8 cellular contexts compared by ENCODE assay signal in the genomic region with DNA sequence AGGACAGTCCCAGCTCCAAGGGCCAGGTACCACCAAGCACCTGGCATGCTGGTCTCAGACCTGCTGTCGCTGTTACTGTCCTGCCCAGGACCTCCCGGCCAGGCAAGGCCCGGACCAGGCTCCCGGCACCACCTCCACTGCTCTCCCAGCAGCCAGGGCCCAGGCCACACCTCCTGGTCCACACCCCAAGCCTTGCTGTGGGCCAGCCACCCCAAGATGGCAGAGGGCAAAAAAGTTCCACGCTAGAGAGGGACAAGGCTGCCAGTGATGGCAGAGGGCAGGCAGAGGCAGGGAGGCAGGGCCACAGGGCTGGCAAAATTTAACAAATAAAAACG. TPM values are rescaled to one million over a fixed set of nuclear protein-coding genes. Genes with fewer than 3 reads are reported as not detected.
DNase-seq lines count a peak whose midpoint lies in the region; ATAC-seq, FAIRE-seq and TF ChIP-seq lines count a peak whose summit lies in the region.

No MANE protein-coding gene starts in this region.

- H3K4me3 ChIP-seq in CD4-positive, CD25-positive, alpha-beta regulatory T cell (ENCODE audit: low read depth, low read length) = no peak overlapping the region
- no peak overlapping the region for H3K4me3 ChIP-seq in OCI-LY7 (ENCODE audit: low read depth, low read length, poor library complexity, severe bottlenecking)
- no peak overlapping the region for H3K4me3 ChIP-seq in thyroid gland (replicated peaks in 1 of 3)

- intact Hi-C loops in OCI-LY7 (cut with micrococcal nuclease; ENCODE audit: unreplicated experiment) (no loop called here), thyroid gland (cut with DNase I) (loop anchor here (10.0 kb wide), 1 partner anchor 238 kb away; no protein-coding TSS in a partner anchor)

- H3K4me1 Mint-ChIP-seq in CD4-positive, CD25-positive, alpha-beta regulatory T cell = peaks cover 0 to 4% (median 0%) of the 10 kb centered on the region in 4 donors
- H3K4me1 Mint-ChIP-seq in endothelial cell (ENCODE audit: unreplicated experiment) = no peaks in the 10 kb centered on the region
- H3K4me1 Mint-ChIP-seq in progenitor cell of endocrine pancreas (ENCODE audit: low read depth) = no peaks in the 10 kb centered on the region

- CTCF ChIA-PET in OCI-LY7 (lab: Charles Lee; ENCODE audit: unreplicated experiment) = interaction anchor here (1.2 kb wide), 1 partner anchor 48 kb away, joined by 3 read pairs; no protein-coding TSS in a partner anchor

- peak overlapping the region in 1 of 3 donors; percentile 49 for H3K27ac Mint-ChIP-seq in CD4-positive, CD25-positive, alpha-beta regulatory T cell
- H3K27ac Mint-ChIP-seq in endothelial cell (ENCODE audit: unreplicated experiment) = peak overlapping the region; percentile 52
- H3K27ac Mint-ChIP-seq in progenitor cell of endocrine pancreas = peak overlapping the region; percentile 92

- H3K79me2 ChIP-seq in OCI-LY7 (ENCODE audit: insufficient read depth, low read depth, low read length) = no peaks in the 10 kb centered on the region

- peak overlapping the region; percentile 60 for H3K4me2 ChIP-seq in OCI-LY7 (ENCODE audit: low read length)

- FAIRE-seq in H54 (lab: Jason Lieb, UNC) = no peak

- BruUV-seq in OCI-LY7 (replicated peaks; lab: Mats Ljungman, UMichigan) = no TSS peak

- peaks cover 5% of the 10 kb centered on the region for H3K27me3 Mint-ChIP-seq in CD4-positive, CD25-positive, alpha-beta regulatory T cell
- peaks cover 6% of the 10 kb centered on the region for H3K27me3 Mint-ChIP-seq in endothelial cell (ENCODE audit: unreplicated experiment)
- H3K27me3 Mint-ChIP-seq in progenitor cell of endocrine pancreas = no peaks in the 10 kb centered on the region

- TF ChIP-seq CTCF in OCI-LY7 (conservative IDR thresholded peaks at IDR 0.05; ENCODE audit: low read length) (no peak), endothelial cell (IDR thresholded peaks at IDR 0.05; ENCODE audit: unreplicated experiment) (no peak), progenitor cell of endocrine pancreas (IDR thresholded peaks at IDR 0.05; ENCODE audit: unreplicated experiment) (no peak), thyroid gland (IDR thresholded peaks at IDR 0.05) (no peak)

- H3K9me3 Mint-ChIP-seq in CD4-positive, CD25-positive, alpha-beta regulatory T cell = no peaks in the 10 kb centered on the region
- no peaks in the 10 kb centered on the region for H3K9me3 Mint-ChIP-seq in endothelial cell (ENCODE audit: unreplicated experiment)
- no peaks in the 10 kb centered on the region for H3K9me3 Mint-ChIP-seq in progenitor cell of endocrine pancreas (ENCODE audit: low read depth)

- no peaks in the 10 kb centered on the region for H3K36me3 ChIP-seq in CD4-positive, CD25-positive, alpha-beta regulatory T cell (ENCODE audit: control insufficient read depth, insufficient read depth, low read length)
- H3K36me3 ChIP-seq in OCI-LY7 (ENCODE audit: insufficient read depth, low read length) = no peaks in the 10 kb centered on the region
- H3K36me3 ChIP-seq in thyroid gland = no peaks in the 10 kb centered on the region

- no peak overlapping the region for H2AFZ ChIP-seq in OCI-LY7 (ENCODE audit: low read length)

- no peaks in the 10 kb centered on the region for H3K27me3 ChIP-seq in CD4-positive, CD25-positive, alpha-beta regulatory T cell (ENCODE audit: control insufficient read depth, insufficient read depth, low read length)
- H3K27me3 ChIP-seq in thyroid gland = no peaks in the 10 kb centered on the region

- H3K27ac ChIP-seq in CD4-positive, CD25-positive, alpha-beta regulatory T cell (ENCODE audit: insufficient read depth, low read length, poor library complexity, severe bottlenecking) = peak overlapping the region; percentile 78
- H3K27ac ChIP-seq in OCI-LY7 (ENCODE audit: low read depth, low read length, poor library complexity, severe bottlenecking) (no peak overlapping the region), thyroid gland (no peak overlapping the region)

- H3K36me3 Mint-ChIP-seq in CD4-positive, CD25-positive, alpha-beta regulatory T cell = no peaks in the 10 kb centered on the region
- H3K36me3 Mint-ChIP-seq in endothelial cell (ENCODE audit: low read depth, unreplicated experiment) = peaks cover 6% of the 10 kb centered on the region
- H3K36me3 Mint-ChIP-seq in progenitor cell of endocrine pancreas (ENCODE audit: insufficient read depth) = no peaks in the 10 kb centered on the region

- POLR2A ChIA-PET in OCI-LY7 (lab: Charles Lee) = interaction anchor here (0.6 to 1.0 kb wide), 2 partner anchors 47 to 49 kb away, joined by 3 to 5 read pairs; no protein-coding TSS in a partner anchor

- no peaks in the 10 kb centered on the region for H3K9me3 ChIP-seq in CD4-positive, CD25-positive, alpha-beta regulatory T cell (ENCODE audit: control insufficient read depth in 2 of 2, low read length in 2 of 2)
- H3K9me3 ChIP-seq in OCI-LY7 (ENCODE audit: low read length) (no peaks in the 10 kb centered on the region), thyroid gland (no peaks in the 10 kb centered on the region)

- peak overlapping the region; percentile 84 to 88 (median 86) for H3K4me3 Mint-ChIP-seq in CD4-positive, CD25-positive, alpha-beta regulatory T cell
- H3K4me3 Mint-ChIP-seq in endothelial cell (ENCODE audit: unreplicated experiment) (peak overlapping the region; percentile 87), progenitor cell of endocrine pancreas (ENCODE audit: low read depth) (no peak overlapping the region)

- no peak for ATAC-seq in CD4-positive, CD25-positive, alpha-beta regulatory T cell (ENCODE audit: low read depth in 2 of 2)
- ATAC-seq in HG03571 (IDR thresholded peaks at IDR 0.05; ENCODE audit: unreplicated experiment) = no peak

- no peaks in the 10 kb centered on the region for H4K20me1 ChIP-seq in OCI-LY7 (ENCODE audit: insufficient read depth, low read length)

- H3K9me2 ChIP-seq in OCI-LY7 (ENCODE audit: insufficient read depth, low read length) = no peaks in the 10 kb centered on the region

- H3K4me1 ChIP-seq in CD4-positive, CD25-positive, alpha-beta regulatory T cell (ENCODE audit: control insufficient read depth, insufficient read depth, low read length, poor library complexity, severe bottlenecking) = no peaks in the 10 kb centered on the region
- H3K4me1 ChIP-seq in OCI-LY7 (ENCODE audit: insufficient read depth, low read length, poor library complexity, severe bottlenecking) = peaks cover 12% of the 10 kb centered on the region
- H3K4me1 ChIP-seq in thyroid gland = peaks cover 8 to 15% of the 10 kb centered on the region in 2 donors

- no peak for TF ChIP-seq POLR2A in H54 (IDR thresholded peaks at IDR 0.05; ENCODE audit: low read depth, low read length)
- no peak for TF ChIP-seq POLR2A in thyroid gland (IDR thresholded peaks at IDR 0.05)

- DNase-seq in CD4-positive, CD25-positive, alpha-beta regulatory T cell = no peak
- no peak for DNase-seq in OCI-LY7 (ENCODE audit: low spot score)
- no peak for DNase-seq in endothelial cell (ENCODE audit: low spot score)
- no peak for DNase-seq in progenitor cell of endocrine pancreas (ENCODE audit: low spot score, unreplicated experiment)
- no peak for DNase-seq in HCEC 1CT
- DNase-seq in H54 (ENCODE audit: insufficient read length, low spot score) = no peak
- DNase-seq in thyroid gland = no peak

- WGBS in thyroid gland, 2 donors = 86 to 100% methylated on average over 2 to 4 of the region's 6 CpGs

RNA-seq across cellular contexts. Expression of a gene that starts 1.1 kb away (rescaled TPM):
- 25.5 TPM for total RNA-seq in CD4-positive, CD25-positive, alpha-beta regulatory T cell
- polyA plus RNA-seq in CD4-positive, CD25-positive, alpha-beta regulatory T cell = 10 to 100 TPM; 51.1 to 67.9 (median 61.5) TPM
- 21.2 and 21.8 TPM in 2 replicates for total RNA-seq in OCI-LY7 (2014; rRNA removed; shearing (Covaris generic))
- 13.1 and 16.8 TPM in 2 replicates for total RNA-seq in OCI-LY7 (2022)
- 14.5 TPM for total RNA-seq in endothelial cell (ENCODE audit: unreplicated experiment)
- 16.2 and 18.4 TPM in 2 replicates for total RNA-seq in progenitor cell of endocrine pancreas
- 10 to 100 TPM; 16.2 to 58.4 (median 23.1) TPM for total RNA-seq in thyroid gland

RNA-seq across cellular contexts. Expression of a gene that starts 11.1 kb away (rescaled TPM):
- total RNA-seq in CD4-positive, CD25-positive, alpha-beta regulatory T cell = 0.35 TPM
- polyA plus RNA-seq in CD4-positive, CD25-positive, alpha-beta regulatory T cell = under 1 TPM; 0.23 to 0.82 (median 0.33) TPM
- 0.92 and 1.8 TPM in 2 replicates for total RNA-seq in OCI-LY7 (2014; rRNA removed; shearing (Covaris generic))
- 1.7 and 2.1 TPM in 2 replicates for total RNA-seq in OCI-LY7 (2022)
- total RNA-seq in endothelial cell (ENCODE audit: unreplicated experiment) = 0.41 TPM
- 1.6 and 2.0 TPM in 2 replicates for total RNA-seq in progenitor cell of endocrine pancreas
- 1 to 10 TPM in 1 of 4 donors, under 1 TPM in 3; 0.27 to 1.5 (median 0.74) TPM for total RNA-seq in thyroid gland

RNA-seq across cellular contexts. Expression of a gene that starts 35.1 kb away (rescaled TPM):
- 12.3 TPM for total RNA-seq in CD4-positive, CD25-positive, alpha-beta regulatory T cell
- polyA plus RNA-seq in CD4-positive, CD25-positive, alpha-beta regulatory T cell = 1 to 10 TPM in 3 of 4 donors, under 1 TPM in 1; 0.59 to 1.9 (median 1.2) TPM
- not detected in 2 replicates for total RNA-seq in OCI-LY7 (2014; rRNA removed; shearing (Covaris generic))
- total RNA-seq in OCI-LY7 (2022) (not detected in 2 replicates), endothelial cell (ENCODE audit: unreplicated experiment) (31.7 TPM), progenitor cell of endocrine pancreas (79.2 and 82.2 TPM in 2 replicates), thyroid gland (10 to 100 TPM in 3 of 4 donors, 1 to 10 TPM in 1; 5.9 to 18.1 (median 12.2) TPM)

RNA-seq across cellular contexts. Expression of a gene that starts 37.6 kb away (rescaled TPM):
- 13.3 TPM for total RNA-seq in CD4-positive, CD25-positive, alpha-beta regulatory T cell
- polyA plus RNA-seq in CD4-positive, CD25-positive, alpha-beta regulatory T cell = 1 to 10 TPM in 2 of 4 donors, under 1 TPM in 2; 0.40 to 1.2 (median 0.96) TPM
- total RNA-seq in OCI-LY7 (2014; rRNA removed; shearing (Covaris generic)) = 10.2 and 13.4 TPM in 2 replicates
- total RNA-seq in OCI-LY7 (2022) (15.4 and 16.8 TPM in 2 replicates), endothelial cell (ENCODE audit: unreplicated experiment) (13.5 TPM), progenitor cell of endocrine pancreas (22.3 and 23.7 TPM in 2 replicates), thyroid gland (1 to 10 TPM; 7.0 to 8.0 (median 7.5) TPM)

RNA-seq across cellular contexts. Expression of a gene that starts 48.0 kb away (rescaled TPM):
- 63.2 TPM for total RNA-seq in CD4-positive, CD25-positive, alpha-beta regulatory T cell
- polyA plus RNA-seq in CD4-positive, CD25-positive, alpha-beta regulatory T cell = 1 to 10 TPM; 7.8 to 9.9 (median 9.2) TPM
- total RNA-seq in OCI-LY7 (2014; rRNA removed; shearing (Covaris generic)) = 87.2 and 103 TPM in 2 replicates
- total RNA-seq in OCI-LY7 (2022) (102 and 109 TPM in 2 replicates), endothelial cell (ENCODE audit: unreplicated experiment) (45.0 TPM), progenitor cell of endocrine pancreas (68.3 and 70.9 TPM in 2 replicates), thyroid gland (10 to 100 TPM; 27.9 to 46.1 (median 33.9) TPM)

Comparison
In these comparisons a context has a peak if more than half of its experiments do, and no peak if none do; other contexts are left out.
1. RNA of a gene that starts 35.1 kb away (total RNA-seq): 79.2 to 82.2 TPM in progenitor cell of endocrine pancreas, 31.7 TPM in endothelial cell (single experiment), 5.9 to 18.1 TPM in thyroid gland and 12.3 TPM in CD4-positive, CD25-positive, alpha-beta regulatory T cell (single experiment); not detected in OCI-LY7; every median in the first group is over 4 times any median in the second.